ENCODE assay signal across 21 cellular contexts in the genomic region with DNA sequence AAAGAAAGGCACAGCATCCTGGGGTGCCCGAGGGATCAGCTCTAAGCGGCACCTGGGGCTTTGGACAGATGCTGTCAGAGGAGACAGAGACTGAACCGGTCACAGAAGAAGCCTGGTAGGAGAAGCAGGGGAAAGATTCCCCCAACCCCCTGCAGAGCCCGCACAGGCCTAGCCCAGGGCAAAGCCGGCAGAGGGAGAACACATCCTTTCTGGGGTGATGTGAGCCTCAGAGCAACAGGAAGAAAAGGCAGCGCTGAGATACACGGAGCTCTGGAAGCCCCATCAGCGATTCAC.
"Had no signal": no experiment of that assay in that cellular context is flagged by ENCODE, and none has a peak within 500 bp of the region (broad histone marks: within the 10 kb centered on the region; RNA-seq: fewer than 3 reads in every experiment).

No MANE protein-coding gene starts in this region.

- H3K9me3 ChIP-seq: heart right ventricle, mucosa of descending colon, tibial artery had no signal

- H3K9me3 Mint-ChIP-seq: activated T-helper 2 cell treated with anti-CD3 and anti-CD28 coated beads, Interferon-gamma antibody, Interleukin-2, Interleukin-4, amounts not matched to agents 10 μg/mL and 5 μg/mL and 100 μg/mL, durations not matched to agents 14 hours and 24 hours and 36 hours; dendritic cell treated with granulocyte-macrophage colony-stimulating factor and Interleukin-4, amounts not matched to agents 40 ng/mL and 50 ng/mL, for 4 days; T-cell had no signal

- ATAC-seq: activated CD8-positive, alpha-beta T cell treated with anti-CD3 and anti-CD28 coated beads, Interleukin-2, amount 10 ng/mL, durations not matched to agents 7 days and 5 days; mucosa of descending colon; right cardiac atrium; stimulated activated naive CD8-positive, alpha-beta T cell treated with anti-CD3 and anti-CD28 coated beads, Interleukin-15, Interleukin-2, amounts not matched to agents 100 U/mL and 50 U/mL, for 24 hours; T-cell had no signal

- H3K27ac Mint-ChIP-seq: activated CD8-positive, alpha-beta T cell treated with anti-CD3 and anti-CD28 coated beads, Interleukin-2, amount 10 ng/mL, durations not matched to agents 7 days and 5 days; activated T-helper 2 cell treated with anti-CD3 and anti-CD28 coated beads, Interferon-gamma antibody, Interleukin-2, Interleukin-4, amounts not matched to agents 10 μg/mL and 5 μg/mL and 100 μg/mL, durations not matched to agents 14 hours and 24 hours and 36 hours; dendritic cell treated with granulocyte-macrophage colony-stimulating factor and Interleukin-4, amounts not matched to agents 40 ng/mL and 50 ng/mL, for 4 days; T-cell had no signal

- DNase-seq: activated CD4-positive, alpha-beta T cell treated with anti-CD3 and anti-CD28 coated beads for 1 hour; activated CD4-positive, alpha-beta T cell treated with anti-CD3 and anti-CD28 coated beads, Interleukin-2, amount 50 U/mL, for 1 hour; activated CD8-positive, alpha-beta T cell treated with anti-CD3 and anti-CD28 coated beads, Interleukin-2, amount 10 ng/mL, durations not matched to agents 7 days and 5 days; activated naive CD4-positive, alpha-beta T cell treated with Interleukin-2 at 50 U/mL for 16 hours; brain microvascular endothelial cell; caudate nucleus; effector CD4-positive, alpha-beta T cell; heart right ventricle; islet precursor cell; left cardiac atrium; mesendoderm; mucosa of descending colon; right cardiac atrium; stimulated activated CD4-positive, alpha-beta T cell treated with anti-CD3 and anti-CD28 coated beads, Interleukin-12 subunit alpha, Interleukin-12 subunit beta, amount 100 ng/mL, for 4 hours; stimulated activated CD4-positive, alpha-beta T cell treated with anti-CD3 and anti-CD28 coated beads, Interleukin-4, amount 100 ng/mL, for 4 hours; stimulated activated naive CD8-positive, alpha-beta T cell treated with anti-CD3 and anti-CD28 coated beads, Interleukin-15, Interleukin-2, amounts not matched to agents 100 U/mL and 50 U/mL, for 24 hours; T-cell; tibial artery had no signal

- H3K4me3 Mint-ChIP-seq: activated CD8-positive, alpha-beta T cell treated with anti-CD3 and anti-CD28 coated beads, Interleukin-2, amount 10 ng/mL, durations not matched to agents 7 days and 5 days; dendritic cell treated with granulocyte-macrophage colony-stimulating factor and Interleukin-4, amounts not matched to agents 40 ng/mL and 50 ng/mL, for 4 days; neural crest cell; T-cell had no signal

- H3K4me3 ChIP-seq: heart right ventricle, mucosa of descending colon, tibial artery had no signal

- H3K36me3 ChIP-seq: brain microvascular endothelial cell had no signal

- H3K27me3 Mint-ChIP-seq: dendritic cell treated with granulocyte-macrophage colony-stimulating factor and Interleukin-4, amounts not matched to agents 40 ng/mL and 50 ng/mL, for 4 days; T-cell had no signal

- H3K27me3 ChIP-seq: brain microvascular endothelial cell, heart right ventricle, tibial artery had no signal

- H3K27ac ChIP-seq: brain microvascular endothelial cell, tibial artery had no signal
